ENCODE assay signal across 4 cellular contexts in genomic region chr4:54113206-54113605, GRCh38. TPM values are rescaled to one million over a fixed set of nuclear protein-coding genes. Genes with fewer than 3 reads are reported as not detected.
"Had no signal": no experiment of that assay in that cellular context is flagged by ENCODE, and none has a peak within 500 bp of the region (broad histone marks: within the 10 kb centered on the region; RNA-seq: fewer than 3 reads in every experiment).

No MANE protein-coding gene starts in this region.

RNA-seq across cellular contexts. Expression of gene GSX2, which starts 13.2 kb away (rescaled TPM):
- total RNA-seq: HepG2, HT-29, IMR-90, SK-MEL-5 had no signal
- polyA plus RNA-seq: HepG2, IMR-90 had no signal
